ENCODE assay signal across 23 cellular contexts in the genomic region with DNA sequence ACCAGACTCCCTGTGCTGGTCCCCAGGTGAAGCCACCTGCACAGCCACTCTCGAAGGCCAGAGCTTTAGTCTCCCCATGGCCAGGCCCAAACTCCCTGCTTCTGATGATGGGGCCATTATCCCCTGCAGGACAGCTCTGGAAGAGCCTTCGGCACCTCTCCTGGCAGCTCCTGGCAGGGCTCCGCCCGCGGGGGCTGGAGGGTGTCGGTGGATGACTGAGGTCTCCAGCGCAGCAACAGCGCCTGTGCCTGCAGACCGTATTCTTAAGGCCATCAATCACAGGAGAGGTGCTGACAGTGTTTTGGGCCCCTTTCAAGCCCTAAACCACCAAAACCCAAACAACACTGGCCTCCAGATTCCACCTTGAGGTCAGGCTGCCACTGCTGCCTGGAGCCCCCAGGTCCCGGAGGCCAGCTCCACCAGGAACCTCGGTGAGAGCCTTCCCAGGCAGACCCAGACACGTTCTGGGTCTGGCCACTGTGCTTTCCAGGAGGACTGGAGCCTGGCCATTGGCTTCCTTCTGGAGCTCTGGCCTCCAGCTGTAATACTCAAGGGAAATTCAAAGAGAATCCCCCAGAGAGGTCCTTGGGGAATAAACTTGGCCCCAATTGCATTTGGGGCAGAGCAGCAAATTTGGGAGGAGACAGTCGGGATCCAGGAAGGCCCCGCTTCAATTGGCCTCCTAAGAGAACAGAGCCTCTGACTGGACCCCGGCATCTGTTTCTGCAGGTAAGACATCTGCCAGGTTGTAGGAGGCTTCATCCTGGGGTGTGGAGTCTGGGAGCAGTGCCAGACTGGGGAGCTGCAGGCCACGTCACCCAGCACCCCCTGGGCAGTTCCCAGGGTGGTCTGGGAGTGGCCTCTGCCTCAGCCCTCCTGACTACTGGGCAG.
DNase-seq lines count a peak whose midpoint lies in the region; TF ChIP-seq lines count a peak whose summit lies in the region.
"Had no signal": no experiment of that assay in that cellular context is flagged by ENCODE, and none has a peak within 500 bp of the region (broad histone marks: within the 10 kb centered on the region; RNA-seq: fewer than 3 reads in every experiment).

No MANE protein-coding gene starts in this region.

- H3K4me1 ChIP-seq in stomach = no peaks in the 10 kb centered on the region
- H3K4me1 ChIP-seq: tibial artery had no signal

- no peak for TF ChIP-seq EP300 in stomach (IDR thresholded peaks at IDR 0.05)

- H3K9me3 ChIP-seq in KOPT-K1 (ENCODE audit: insufficient read depth, low read length, poor library complexity, severe bottlenecking) = no peaks in the 10 kb centered on the region
- H3K9me3 ChIP-seq in stomach = no peaks in the 10 kb centered on the region
- H3K9me3 ChIP-seq: tibial artery had no signal

- H3K36me3 Mint-ChIP-seq in activated CD4-positive, alpha-beta memory T cell treated with anti-CD3 and anti-CD28 coated beads, Interleukin-2, amount 10 ng/mL, durations not matched to agents 7 days and 5 days (ENCODE audit: low read depth) = no peaks in the 10 kb centered on the region
- H3K36me3 Mint-ChIP-seq in activated CD4-positive, alpha-beta memory T cell treated with anti-CD3 and anti-CD28 coated beads for 36 hours = no peaks in the 10 kb centered on the region
- H3K36me3 Mint-ChIP-seq: naive thymus-derived CD4-positive, alpha-beta T cell; WTC11 had no signal

- TF ChIP-seq CTCF in stomach (IDR thresholded peaks at IDR 0.05) = no peak

- no peaks in the 10 kb centered on the region for H3K4me1 Mint-ChIP-seq in activated CD4-positive, alpha-beta memory T cell treated with anti-CD3 and anti-CD28 coated beads, Interleukin-2, amount 10 ng/mL, durations not matched to agents 7 days and 5 days
- H3K4me1 Mint-ChIP-seq in activated CD4-positive, alpha-beta memory T cell treated with anti-CD3 and anti-CD28 coated beads for 36 hours (ENCODE audit: low read depth) = no peaks in the 10 kb centered on the region
- H3K4me1 Mint-ChIP-seq: central memory CD8-positive, alpha-beta T cell had no signal

- peak; percentile 10 for DNase-seq in activated CD4-positive, alpha-beta memory T cell treated with anti-CD3 and anti-CD28 coated beads, Interleukin-2, amount 10 ng/mL, durations not matched to agents 7 days and 5 days
- DNase-seq in activated CD4-positive, alpha-beta memory T cell treated with anti-CD3 and anti-CD28 coated beads for 36 hours = no peak
- DNase-seq in islet precursor cell (peak; percentile 38), stomach (peak; percentile 17), ACHN (no peak)
- DNase-seq in activated CD4-positive, alpha-beta T cell treated with anti-CD3 and anti-CD28 coated beads for 1 hour = no peak
- DNase-seq in stimulated activated CD4-positive, alpha-beta T cell treated with anti-CD3 and anti-CD28 coated beads, Interleukin-15, amount 100 ng/mL, for 24 hours = no peak
- DNase-seq: activated gamma-delta T cell; activated T-cell treated with anti-CD3 and anti-CD28 coated beads, Interleukin-2, amount 50 U/mL, for 1 hour; AML-193; DMS79; glutamatergic neuron; Karpas-422; NCI-H1694; NCI-H2171; NCI-H526; stimulated activated naive CD4-positive, alpha-beta T cell treated with Interleukin-2 at 50 U/mL for 16 hours; T1000 had no signal

- CTCF ChIA-PET in activated CD4-positive, alpha-beta memory T cell treated with anti-CD3 and anti-CD28 coated beads, Interleukin-2, amount 10 ng/mL, durations not matched to agents 7 days and 5 days (lab: Charles Lee) = no interaction called here
- CTCF ChIA-PET in activated CD4-positive, alpha-beta memory T cell treated with anti-CD3 and anti-CD28 coated beads for 36 hours (lab: Charles Lee) = no interaction called here

- intact Hi-C loops in activated CD4-positive, alpha-beta memory T cell treated with anti-CD3 and anti-CD28 coated beads for 36 hours (cut with micrococcal nuclease) = no loop called here
- intact Hi-C loops in stomach (cut with DNase I; ENCODE audit: low total_unique reads) = no loop called here

- peak overlapping the region; percentile 83 for H3K27ac ChIP-seq in KOPT-K1 (ENCODE audit: low read depth, low read length, poor library complexity, severe bottlenecking)
- H3K27ac ChIP-seq in stomach = no peak overlapping the region
- H3K27ac ChIP-seq: tibial artery had no signal

- POLR2A ChIA-PET in activated CD4-positive, alpha-beta memory T cell treated with anti-CD3 and anti-CD28 coated beads, Interleukin-2, amount 10 ng/mL, durations not matched to agents 7 days and 5 days (lab: Charles Lee) = no interaction called here
- POLR2A ChIA-PET in activated CD4-positive, alpha-beta memory T cell treated with anti-CD3 and anti-CD28 coated beads for 36 hours (lab: Charles Lee) = no interaction called here

- H3K27ac Mint-ChIP-seq in activated CD4-positive, alpha-beta memory T cell treated with anti-CD3 and anti-CD28 coated beads, Interleukin-2, amount 10 ng/mL, durations not matched to agents 7 days and 5 days = no peak overlapping the region
- H3K27ac Mint-ChIP-seq in activated CD4-positive, alpha-beta memory T cell treated with anti-CD3 and anti-CD28 coated beads for 36 hours = no peak overlapping the region
- H3K27ac Mint-ChIP-seq: naive thymus-derived CD4-positive, alpha-beta T cell; WTC11 had no signal

- peaks cover 2% of the 10 kb centered on the region for H3K27me3 Mint-ChIP-seq in activated CD4-positive, alpha-beta memory T cell treated with anti-CD3 and anti-CD28 coated beads, Interleukin-2, amount 10 ng/mL, durations not matched to agents 7 days and 5 days
- peaks cover 1% of the 10 kb centered on the region for H3K27me3 Mint-ChIP-seq in activated CD4-positive, alpha-beta memory T cell treated with anti-CD3 and anti-CD28 coated beads for 36 hours
- H3K27me3 Mint-ChIP-seq: naive thymus-derived CD4-positive, alpha-beta T cell had no signal

- WGBS in stomach, 5 donors = 71 to 82% (median 77%) methylated on average over 4 to 16 of the region's 16 CpGs

- no peak overlapping the region for H3K4me3 Mint-ChIP-seq in activated CD4-positive, alpha-beta memory T cell treated with anti-CD3 and anti-CD28 coated beads, Interleukin-2, amount 10 ng/mL, durations not matched to agents 7 days and 5 days
- H3K4me3 Mint-ChIP-seq in activated CD4-positive, alpha-beta memory T cell treated with anti-CD3 and anti-CD28 coated beads for 36 hours = no peak overlapping the region
- H3K4me3 Mint-ChIP-seq: central memory CD8-positive, alpha-beta T cell; naive thymus-derived CD4-positive, alpha-beta T cell; WTC11 had no signal

- no peak overlapping the region for H3K4me3 ChIP-seq in stomach
- H3K4me3 ChIP-seq: tibial artery had no signal

- no peak for TF ChIP-seq POLR2A in stomach (IDR thresholded peaks at IDR 0.05)

- no peaks in the 10 kb centered on the region for H3K36me3 ChIP-seq in KOPT-K1 (ENCODE audit: insufficient read depth, low read length)
- no peaks in the 10 kb centered on the region for H3K36me3 ChIP-seq in stomach
- H3K36me3 ChIP-seq: tibial artery had no signal

- peaks cover 0 to 8% (median 0%) of the 10 kb centered on the region in 3 donors for H3K27me3 ChIP-seq in stomach
- H3K27me3 ChIP-seq: tibial artery had no signal

- no peaks in the 10 kb centered on the region for H3K9me3 Mint-ChIP-seq in activated CD4-positive, alpha-beta memory T cell treated with anti-CD3 and anti-CD28 coated beads, Interleukin-2, amount 10 ng/mL, durations not matched to agents 7 days and 5 days
- H3K9me3 Mint-ChIP-seq in activated CD4-positive, alpha-beta memory T cell treated with anti-CD3 and anti-CD28 coated beads for 36 hours = no peaks in the 10 kb centered on the region
- H3K9me3 Mint-ChIP-seq: central memory CD8-positive, alpha-beta T cell; naive thymus-derived CD4-positive, alpha-beta T cell; WTC11 had no signal

- in situ Hi-C loops in ACHN (cut with HindIII; ENCODE audit: low pct_ligation_motif_present, low pct_unique_long_range_greater_than_20kb, low sequenced_read_pairs) = no loop called here

Comparison
In these comparisons a context has a peak if more than half of its experiments do, and no peak if none do; other contexts are left out.
1. DNase-seq: peak in activated CD4-positive, alpha-beta memory T cell treated with anti-CD3 and anti-CD28 coated beads, Interleukin-2, amount 10 ng/mL, durations not matched to agents 7 days and 5 days (single experiment), islet precursor cell (single experiment) and stomach (single experiment); none in activated CD4-positive, alpha-beta memory T cell treated with anti-CD3 and anti-CD28 coated beads for 36 hours (single experiment), activated CD4-positive, alpha-beta T cell treated with anti-CD3 and anti-CD28 coated beads for 1 hour (single experiment), stimulated activated CD4-positive, alpha-beta T cell treated with anti-CD3 and anti-CD28 coated beads, Interleukin-15, amount 100 ng/mL, for 24 hours (single experiment) and ACHN (single experiment).